In genomic region chr10:44317856-44318255, GRCh38 we compare ENCODE assay signal across 35 cellular contexts.
"Had no signal": no experiment of that assay in that cellular context is flagged by ENCODE, and none has a peak within 500 bp of the region (broad histone marks: within the 10 kb centered on the region; RNA-seq: fewer than 3 reads in every experiment).

No MANE protein-coding gene starts in this region.

- H3K9me3 ChIP-seq: MG63 had no signal

- H3K4me3 ChIP-seq: MG63 had no signal

- H3K36me3 ChIP-seq: MG63 had no signal

- H3K27me3 ChIP-seq: MG63 had no signal

- DNase-seq: Kasumi-1, MG63, MM.1S, MV-4-11, NCI-H1048, NCI-H1092, NCI-H1092 treated with DMSO at 0.1 percent for 48 hours, NCI-H1105, NCI-H1105 treated with DMSO at 0.1 percent for 48 hours, NCI-H1417, NCI-H1417 treated with DMSO at 0.1 percent for 48 hours, NCI-H1436, NCI-H1436 treated with DMSO at 0.1 percent for 48 hours, NCI-H146, NCI-H1694, NCI-H1694 treated with DMSO at 0.1 percent for 48 hours, NCI-H187, NCI-H187 treated with DMSO at 0.1 percent for 48 hours, NCI-H1930, NCI-H2029, NCI-H2029 treated with DMSO at 0.1 percent for 48 hours, NCI-H2081, NCI-H2081 treated with DMSO at 0.1 percent for 48 hours, NCI-H2107, NCI-H2171, NCI-H2171 treated with DMSO at 0.1 percent for 48 hours, NCI-H2227 treated with DMSO at 0.1 percent for 48 hours, NCI-H226, NCI-H446, NCI-H446 treated with DMSO at 0.1 percent for 48 hours, NCI-H510A, NCI-H510A treated with DMSO at 0.1 percent for 48 hours, NCI-H524, NCI-H524 treated with DMSO at 0.1 percent for 48 hours, NCI-H526 had no signal
